26 cellular contexts compared by ENCODE assay signal in genomic region chr1:150002217-150002616, GRCh38. TPM values are rescaled to one million over a fixed set of nuclear protein-coding genes. Genes with fewer than 3 reads are reported as not detected.
DNase-seq lines count a peak whose midpoint lies in the region; ATAC-seq and TF ChIP-seq lines count a peak whose summit lies in the region.
"Had no signal": no experiment of that assay in that cellular context is flagged by ENCODE, and none has a peak within 500 bp of the region (broad histone marks: within the 10 kb centered on the region; RNA-seq: fewer than 3 reads in every experiment).

No MANE protein-coding gene starts in this region.

- no peaks in the 10 kb centered on the region for H3K9me2 ChIP-seq in GM23248 (ENCODE audit: insufficient read depth)

- H3K4me3 ChIP-seq in GM23248: no peak overlapping the region
- H3K4me3 ChIP-seq in adipocyte (ENCODE audit: low read length): no peak overlapping the region
- no peak overlapping the region for H3K4me3 ChIP-seq in smooth muscle cell
- H3K4me3 ChIP-seq: heart right ventricle, SJCRH30, transverse colon had no signal

- peak overlapping the region; percentile 14 for H3K4me2 ChIP-seq in GM23248 (ENCODE audit: unreplicated experiment)
- no peak overlapping the region for H3K4me2 ChIP-seq in smooth muscle cell

- H4K20me1 ChIP-seq in GM23248 (ENCODE audit: insufficient read depth) (peaks cover 7% of the 10 kb centered on the region; the same call in 1 of the 2 replicates), smooth muscle cell (ENCODE audit: low read depth) (peaks cover 91% of the 10 kb centered on the region)

- H3K4me1 ChIP-seq in GM23248 (ENCODE audit: insufficient read depth) (peaks cover 38% of the 10 kb centered on the region), adipocyte (ENCODE audit: control insufficient read depth, insufficient read depth, low read length) (peaks cover 46% of the 10 kb centered on the region), smooth muscle cell (ENCODE audit: low read depth) (peaks cover 5% of the 10 kb centered on the region)
- H3K4me1 ChIP-seq: SJCRH30 had no signal

- H3K79me2 ChIP-seq in GM23248 (ENCODE audit: insufficient read depth) (peaks cover 98% of the 10 kb centered on the region), smooth muscle cell (ENCODE audit: low read depth) (peaks cover 94% of the 10 kb centered on the region)

- H3K9ac ChIP-seq in GM23248: no peak overlapping the region
- peak overlapping the region; percentile 53 for H3K9ac ChIP-seq in adipocyte (ENCODE audit: low read length)
- no peak overlapping the region for H3K9ac ChIP-seq in smooth muscle cell (ENCODE audit: low read depth)

- in situ Hi-C loops in GM23248 (cut with MboI): no loop called here

- H3K27ac ChIP-seq in GM23248 (no peak overlapping the region), smooth muscle cell (ENCODE audit: low read depth) (peak overlapping the region; percentile 16)
- H3K27ac ChIP-seq: SJCRH30 had no signal

- TF ChIP-seq CTCF in smooth muscle cell (IDR thresholded peaks at IDR 0.05; ENCODE audit: borderline replicate concordance, insufficient read depth, poor library complexity, severe bottlenecking): no peak

- no peaks in the 10 kb centered on the region for H3K27me3 ChIP-seq in GM23248 (replicated peaks; ENCODE audit: insufficient read depth)
- H3K27me3 ChIP-seq in adipocyte (replicated peaks; ENCODE audit: control insufficient read depth, insufficient read depth, low read length): no peaks in the 10 kb centered on the region
- H3K27me3 ChIP-seq in smooth muscle cell (ENCODE audit: low read depth): no peaks in the 10 kb centered on the region
- H3K27me3 ChIP-seq: SJCRH30 had no signal

- DNase-seq in GM23248 (no peak), adipocyte (ENCODE audit: low read depth) (no peak), kidney glomerular epithelial cell (lab: John Stamatoyannopoulos, UW) (peak; percentile 14), smooth muscle cell (lab: John Stamatoyannopoulos, UW; ENCODE audit: unreplicated experiment) (no peak), activated gamma-delta T cell treated with Interleukin-2 at 50 U/mL for 16 hours (no peak), NOMO-1 treated with DMSO at 0.1 percent for 48 hours (lab: John Stamatoyannopoulos, UW; ENCODE audit: unreplicated experiment) (no peak), cerebellum (ENCODE audit: low spot score) (no peak)
- DNase-seq: activated CD4-positive, alpha-beta memory T cell treated with anti-CD3 and anti-CD28 coated beads, Interleukin-2, amount 10 ng/mL, durations not matched to agents 7 days and 5 days; activated CD4-positive, CD25-positive, alpha-beta regulatory T cell treated with anti-CD3 and anti-CD28 coated beads, Interleukin-2, amount 50 U/mL, for 72 hours; activated naive CD8-positive, alpha-beta T cell treated with anti-CD3 and anti-CD28 coated beads, Interleukin-2, amount 10 ng/mL, durations not matched to agents 7 days and 5 days; DMS153; effector CD8-positive, alpha-beta T cell; foreskin fibroblast; GOT3; heart right ventricle; IMR-90; mammary epithelial cell; NCI-H1092; NCI-H187; NCI-H526; SJCRH30; stimulated activated naive CD4-positive, alpha-beta T cell treated with Interleukin-2 at 50 U/mL for 16 hours; T-cell; transverse colon had no signal

- H3K9me3 ChIP-seq in GM23248 (ENCODE audit: low read depth) (no peaks in the 10 kb centered on the region), adipocyte (ENCODE audit: control insufficient read depth, low read length) (no peaks in the 10 kb centered on the region), smooth muscle cell (replicated peaks; ENCODE audit: low read depth) (no peaks in the 10 kb centered on the region)
- H3K9me3 ChIP-seq: heart right ventricle, SJCRH30, transverse colon had no signal

- no peak for ATAC-seq in HG02571 (IDR thresholded peaks at IDR 0.05; ENCODE audit: unreplicated experiment)
- ATAC-seq: activated T-helper 17 cell treated with anti-CD3 and anti-CD28 coated beads, Interleukin-2, amount 50 U/mL, for 72 hours; T-cell had no signal

- H3F3A ChIP-seq in GM23248 (ENCODE audit: insufficient read depth): peaks cover 39% of the 10 kb centered on the region
- H3F3A ChIP-seq in smooth muscle cell (ENCODE audit: low read depth): no peaks in the 10 kb centered on the region

- peaks cover 14% of the 10 kb centered on the region; the same call in 1 of the 2 replicates for H3K36me3 ChIP-seq in GM23248 (ENCODE audit: low read depth)
- peaks cover 28% of the 10 kb centered on the region for H3K36me3 ChIP-seq in adipocyte (ENCODE audit: control insufficient read depth, insufficient read depth, low read length, severe bottlenecking)
- peaks cover 3% of the 10 kb centered on the region for H3K36me3 ChIP-seq in smooth muscle cell (ENCODE audit: low read depth)
- H3K36me3 ChIP-seq: transverse colon had no signal

- WGBS in GM23248 (ENCODE audit: low coverage in 1 of 2, low lambda C conversion rate in 2 of 2, missing lambda C conversion rate in 2 of 2), 2 experiments: 90 to 93% methylated on average over 2 of the region's 2 CpGs
- 63% methylated on average over 2 of the region's 2 CpGs for WGBS in smooth muscle cell (ENCODE audit: low lambda C conversion rate)

- H2AFZ ChIP-seq in GM23248: no peak overlapping the region
- no peak overlapping the region for H2AFZ ChIP-seq in smooth muscle cell (ENCODE audit: low read depth)

RNA-seq across cellular contexts. Expression of gene OTUD7B, which starts 8.3 kb away (rescaled TPM):
- 20.1 and 20.2 TPM in 2 replicates for total RNA-seq in GM23248 (2014; rRNA removed; shearing (Covaris generic))
- polyA plus RNA-seq in GM23248 (2016; fragmentation: Nextera tagmentation; extraction: Ambion mirVana) (3.1 and 3.5 TPM in 2 replicates), smooth muscle cell (1.9 and 2.7 TPM in 2 replicates)
- total RNA-seq in smooth muscle cell (10.8 and 16.1 TPM in 2 replicates), cerebellum (11.0 TPM)
